Comparison of ENCODE assay signal across 1 cellular context in the genomic region with DNA sequence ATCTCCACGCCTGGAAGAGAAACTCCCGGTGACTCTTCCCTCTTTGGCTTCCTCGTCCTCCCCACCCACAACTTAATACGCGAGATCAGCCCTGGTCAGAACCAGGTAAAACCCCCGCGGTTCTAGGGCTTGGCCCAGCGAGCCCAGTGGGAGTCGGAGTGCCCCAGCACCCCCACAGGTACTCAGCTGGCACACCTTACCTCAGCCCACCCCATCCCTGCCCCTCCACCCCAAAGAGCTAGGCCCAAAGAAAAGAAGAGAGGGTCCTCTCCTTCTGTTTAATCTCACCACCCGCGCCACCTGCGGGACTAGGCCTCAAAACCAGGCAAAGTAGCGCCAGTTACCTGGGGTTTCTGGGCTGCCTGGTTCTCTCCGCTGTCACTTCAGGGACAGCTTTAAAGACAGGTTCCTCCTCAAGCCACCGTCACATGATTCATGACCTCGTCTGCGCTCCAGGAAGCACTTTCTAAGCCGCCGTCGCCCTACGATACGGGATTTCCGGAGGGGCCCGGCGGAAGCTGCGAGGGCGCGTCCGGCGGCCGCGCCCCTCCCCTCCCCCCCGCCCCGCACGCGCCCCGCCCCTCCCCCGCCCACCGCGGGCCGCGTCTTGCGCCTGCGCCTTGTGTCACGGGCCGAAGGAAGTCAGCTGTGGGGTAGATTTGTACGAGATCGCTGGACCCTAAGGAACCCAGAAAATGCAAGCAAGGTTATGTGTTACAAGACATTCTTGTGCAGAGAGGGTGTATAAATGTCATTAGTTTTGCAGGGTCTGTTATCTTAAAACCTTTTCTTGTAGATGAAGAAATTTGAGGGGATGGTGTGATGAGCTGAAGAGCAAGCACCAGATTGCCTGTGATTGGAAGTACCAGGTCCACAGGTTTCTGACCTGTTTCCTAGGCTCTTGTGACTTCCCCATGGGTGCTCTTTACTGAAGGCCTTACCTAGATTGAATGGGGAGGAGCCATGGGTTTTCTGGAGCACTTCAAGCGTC.
TF ChIP-seq lines count a peak whose summit lies in the region.

A gene with protein sequence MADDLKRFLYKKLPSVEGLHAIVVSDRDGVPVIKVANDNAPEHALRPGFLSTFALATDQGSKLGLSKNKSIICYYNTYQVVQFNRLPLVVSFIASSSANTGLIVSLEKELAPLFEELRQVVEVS (minus strand): TSS at position 437 of the 991 bp plus-strand sequence. CDS start 464 bp downstream, outside the sequence.

TF ChIP-seq in SK-N-SH, 30 proteins besides CTCF, POLR2A, EP300 and RAD21 (continued from another document):
- no peak for TF ChIP-seq EZH2phosphoT487 (IDR thresholded peaks at IDR 0.05; ENCODE audit: borderline replicate concordance, low read depth)
- TF ChIP-seq, protein P1, sequence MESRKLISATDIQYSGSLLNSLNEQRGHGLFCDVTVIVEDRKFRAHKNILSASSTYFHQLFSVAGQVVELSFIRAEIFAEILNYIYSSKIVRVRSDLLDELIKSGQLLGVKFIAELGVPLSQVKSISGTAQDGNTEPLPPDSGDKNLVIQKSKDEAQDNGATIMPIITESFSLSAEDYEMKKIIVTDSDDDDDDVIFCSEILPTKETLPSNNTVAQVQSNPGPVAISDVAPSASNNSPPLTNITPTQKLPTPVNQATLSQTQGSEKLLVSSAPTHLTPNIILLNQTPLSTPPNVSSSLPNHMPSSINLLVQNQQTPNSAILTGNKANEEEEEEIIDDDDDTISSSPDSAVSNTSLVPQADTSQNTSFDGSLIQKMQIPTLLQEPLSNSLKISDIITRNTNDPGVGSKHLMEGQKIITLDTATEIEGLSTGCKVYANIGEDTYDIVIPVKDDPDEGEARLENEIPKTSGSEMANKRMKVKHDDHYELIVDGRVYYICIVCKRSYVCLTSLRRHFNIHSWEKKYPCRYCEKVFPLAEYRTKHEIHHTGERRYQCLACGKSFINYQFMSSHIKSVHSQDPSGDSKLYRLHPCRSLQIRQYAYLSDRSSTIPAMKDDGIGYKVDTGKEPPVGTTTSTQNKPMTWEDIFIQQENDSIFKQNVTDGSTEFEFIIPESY (IDR thresholded peaks at IDR 0.05; ENCODE audit: borderline replicate concordance, low read depth): no peak
- TF ChIP-seq TAF1 (IDR thresholded peaks at IDR 0.05; ENCODE audit: borderline replicate concordance, low read depth, low read length): peak; percentile 33; the same call in 1 of the 2 replicates
- peak; percentile 14; the same call in 1 of the 2 replicates for TF ChIP-seq JUND (IDR thresholded peaks at IDR 0.05)
- TF ChIP-seq SMC3 (IDR thresholded peaks at IDR 0.05; ENCODE audit: low read depth, low read length): no peak
- TF ChIP-seq GABPA (IDR thresholded peaks at IDR 0.05; ENCODE audit: low read depth): peak; percentile 90
- TF ChIP-seq MEF2A (IDR thresholded peaks at IDR 0.05; ENCODE audit: borderline replicate concordance, low read depth): no peak
- TF ChIP-seq, protein P2, sequence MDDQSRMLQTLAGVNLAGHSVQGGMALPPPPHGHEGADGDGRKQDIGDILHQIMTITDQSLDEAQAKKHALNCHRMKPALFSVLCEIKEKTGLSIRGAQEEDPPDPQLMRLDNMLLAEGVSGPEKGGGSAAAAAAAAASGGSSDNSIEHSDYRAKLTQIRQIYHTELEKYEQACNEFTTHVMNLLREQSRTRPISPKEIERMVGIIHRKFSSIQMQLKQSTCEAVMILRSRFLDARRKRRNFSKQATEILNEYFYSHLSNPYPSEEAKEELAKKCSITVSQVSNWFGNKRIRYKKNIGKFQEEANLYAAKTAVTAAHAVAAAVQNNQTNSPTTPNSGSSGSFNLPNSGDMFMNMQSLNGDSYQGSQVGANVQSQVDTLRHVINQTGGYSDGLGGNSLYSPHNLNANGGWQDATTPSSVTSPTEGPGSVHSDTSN (IDR thresholded peaks at IDR 0.05): no peak
- TF ChIP-seq TCF12 (IDR thresholded peaks at IDR 0.05): 0 out of 2 replicates have a peak, but pooled peaks have one; percentile 3
- TF ChIP-seq RXRA (IDR thresholded peaks at IDR 0.05; ENCODE audit: borderline replicate concordance, low read depth): no peak
- TF ChIP-seq POLR2AphosphoS5 (IDR thresholded peaks at IDR 0.05; ENCODE audit: low read depth, low read length): peak; percentile 78; the same call in 1 of the 2 replicates
- TF ChIP-seq MXI1 (IDR thresholded peaks at IDR 0.05; ENCODE audit: low read depth, low read length): peak; percentile 93
- peak; percentile 80 for TF ChIP-seq MAX (IDR thresholded peaks at IDR 0.05; ENCODE audit: low read depth)
- TF ChIP-seq FOXM1 (IDR thresholded peaks at IDR 0.05; ENCODE audit: low read depth): no peak
